ENCODE assay signal across 16 cellular contexts in the genomic region with DNA sequence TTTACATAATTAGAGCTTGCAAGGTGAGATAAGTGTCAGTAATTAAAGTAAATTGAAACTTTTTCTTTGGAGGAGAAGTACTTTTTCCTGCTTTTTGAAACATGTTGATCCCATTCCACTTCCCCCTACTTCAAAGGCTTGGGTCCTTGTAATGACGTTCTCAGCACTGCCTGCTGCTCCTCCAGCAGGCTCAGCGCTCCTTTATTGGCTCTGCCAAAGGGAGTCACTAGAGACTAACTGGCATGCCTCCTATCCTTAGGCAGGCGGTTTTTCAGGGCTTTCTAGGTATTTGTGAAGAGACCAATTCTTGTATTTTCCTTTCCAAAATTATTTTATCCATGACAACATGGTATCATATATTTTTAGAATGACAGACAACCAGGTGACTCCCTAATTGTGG. TPM values are rescaled to one million over a fixed set of nuclear protein-coding genes. Genes with fewer than 3 reads are reported as not detected.
DNase-seq lines count a peak whose midpoint lies in the region; ATAC-seq and TF ChIP-seq lines count a peak whose summit lies in the region.
"Had no signal": no experiment of that assay in that cellular context is flagged by ENCODE, and none has a peak within 500 bp of the region (broad histone marks: within the 10 kb centered on the region; RNA-seq: fewer than 3 reads in every experiment).

No MANE protein-coding gene starts in this region.

- H3F3A ChIP-seq in neural progenitor cell (ENCODE audit: low read depth), result no peaks in the 10 kb centered on the region

- H3K27me3 Mint-ChIP-seq in WTC11 (ENCODE audit: low read depth) (no peaks in the 10 kb centered on the region), neural progenitor cell (ENCODE audit: insufficient read depth, low read depth) (no peaks in the 10 kb centered on the region), Calu3 (ENCODE audit: unreplicated experiment) (no peaks in the 10 kb centered on the region)
- H3K27me3 Mint-ChIP-seq in CD8-positive, alpha-beta memory T cell, result no peaks in the 10 kb centered on the region

- DNase-seq in DMS 273 (lab: John Stamatoyannopoulos, UW; ENCODE audit: unreplicated experiment) (peak; percentile 7), DMS 273 treated with DMSO at 0.1 percent for 48 hours (lab: John Stamatoyannopoulos, UW) (no peak), WTC11 (ENCODE audit: low spot score) (no peak), islet precursor cell (peak; percentile 71), neural progenitor cell (ENCODE audit: low spot score) (peak; percentile 44), Calu3 (no peak), DMS79 (lab: John Stamatoyannopoulos, UW) (no peak)
- DNase-seq in CD8-positive, alpha-beta memory T cell, result no peak
- DNase-seq: DMS153, DND-41, GF-D8 had no signal

- H3K4me1 Mint-ChIP-seq in WTC11, result peaks cover 3% of the 10 kb centered on the region; the same call in 1 of the 2 replicates
- H3K4me1 Mint-ChIP-seq in neural progenitor cell, result no peaks in the 10 kb centered on the region
- no peaks in the 10 kb centered on the region for H3K4me1 Mint-ChIP-seq in Calu3 (ENCODE audit: low read depth, unreplicated experiment)
- H3K4me1 Mint-ChIP-seq in CD8-positive, alpha-beta memory T cell, result no peaks in the 10 kb centered on the region
- H3K4me1 Mint-ChIP-seq: CD14-positive monocyte had no signal

- no peak overlapping the region for H3K27ac ChIP-seq in neural progenitor cell
- H3K27ac ChIP-seq in CD8-positive, alpha-beta memory T cell (ENCODE audit: low read depth, low read length), result no peak overlapping the region
- H3K27ac ChIP-seq: 22Rv1, HL-60 had no signal

- no peak overlapping the region for H3K9ac ChIP-seq in neural progenitor cell

- CTCF ChIA-PET in WTC11 (lab: Charles Lee), result no interaction called here
- CTCF ChIA-PET in Calu3 (lab: Charles Lee), result no interaction called here
- CTCF ChIA-PET in CD8-positive, alpha-beta memory T cell (lab: Charles Lee), result no interaction called here

- H3K9me3 Mint-ChIP-seq in WTC11 (no peaks in the 10 kb centered on the region; the same call in 1 of the 2 replicates), neural progenitor cell (no peaks in the 10 kb centered on the region), Calu3 (ENCODE audit: low read depth, unreplicated experiment) (no peaks in the 10 kb centered on the region)
- H3K9me3 Mint-ChIP-seq in CD8-positive, alpha-beta memory T cell, result no peaks in the 10 kb centered on the region
- H3K9me3 Mint-ChIP-seq: CD14-positive monocyte had no signal

- no peaks in the 10 kb centered on the region for H3K27me3 ChIP-seq in neural progenitor cell
- H3K27me3 ChIP-seq in CD8-positive, alpha-beta memory T cell (ENCODE audit: insufficient read depth, low read length, poor library complexity, severe bottlenecking), result no peaks in the 10 kb centered on the region

- no peak overlapping the region for H3K27ac Mint-ChIP-seq in WTC11
- H3K27ac Mint-ChIP-seq in neural progenitor cell, result no peak overlapping the region
- H3K27ac Mint-ChIP-seq in Calu3 (ENCODE audit: unreplicated experiment), result no peak overlapping the region
- H3K27ac Mint-ChIP-seq in CD8-positive, alpha-beta memory T cell, result no peak overlapping the region
- H3K27ac Mint-ChIP-seq: CD14-positive monocyte had no signal

- no peak for TF ChIP-seq CTCF in WTC11 (IDR thresholded peaks at IDR 0.05)
- TF ChIP-seq CTCF in neural progenitor cell (IDR thresholded peaks at IDR 0.05), result no peak
- no peak for TF ChIP-seq CTCF in Calu3 (IDR thresholded peaks at IDR 0.05; ENCODE audit: unreplicated experiment)

- no peaks in the 10 kb centered on the region for H3K4me1 ChIP-seq in neural progenitor cell
- H3K4me1 ChIP-seq in CD8-positive, alpha-beta memory T cell (ENCODE audit: insufficient read depth, low read length), result no peaks in the 10 kb centered on the region

- H3K9me3 ChIP-seq in neural progenitor cell (ENCODE audit: low read depth), result no peaks in the 10 kb centered on the region
- H3K9me3 ChIP-seq in CD8-positive, alpha-beta memory T cell (ENCODE audit: low read length), result no peaks in the 10 kb centered on the region

- H4K20me1 ChIP-seq in neural progenitor cell (ENCODE audit: low read depth), result no peaks in the 10 kb centered on the region

- ATAC-seq in WTC11, result peak; percentile 81

- H3K36me3 Mint-ChIP-seq in WTC11 (no peaks in the 10 kb centered on the region), neural progenitor cell (no peaks in the 10 kb centered on the region), Calu3 (ENCODE audit: insufficient read depth, unreplicated experiment) (no peaks in the 10 kb centered on the region)
- no peaks in the 10 kb centered on the region for H3K36me3 Mint-ChIP-seq in CD8-positive, alpha-beta memory T cell
- H3K36me3 Mint-ChIP-seq: CD14-positive monocyte had no signal

- H3K4me3 ChIP-seq in neural progenitor cell, result no peak overlapping the region
- no peak overlapping the region for H3K4me3 ChIP-seq in CD8-positive, alpha-beta memory T cell (ENCODE audit: low read length)

- no peaks in the 10 kb centered on the region for H3K36me3 ChIP-seq in neural progenitor cell
- H3K36me3 ChIP-seq in CD8-positive, alpha-beta memory T cell (ENCODE audit: insufficient read depth, low read length), result no peaks in the 10 kb centered on the region

- no peaks in the 10 kb centered on the region for H3K79me2 ChIP-seq in neural progenitor cell (ENCODE audit: low read depth)

- H3K4me2 ChIP-seq in neural progenitor cell, result no peak overlapping the region

- POLR2A ChIA-PET in WTC11 (lab: Charles Lee), result no interaction called here
- POLR2A ChIA-PET in CD8-positive, alpha-beta memory T cell (lab: Charles Lee), result no interaction called here

- H2AFZ ChIP-seq in neural progenitor cell (replicated peaks), result no peak overlapping the region

- BruUV-seq in Calu3 (replicated peaks; lab: Mats Ljungman, UMichigan), result no TSS peak

- intact Hi-C loops in Calu3 (cut with micrococcal nuclease; ENCODE audit: unreplicated experiment), result no loop called here

- H3K4me3 Mint-ChIP-seq in WTC11 (no peak overlapping the region), neural progenitor cell (no peak overlapping the region), Calu3 (ENCODE audit: low read depth, unreplicated experiment) (no peak overlapping the region)
- no peak overlapping the region for H3K4me3 Mint-ChIP-seq in CD8-positive, alpha-beta memory T cell
- H3K4me3 Mint-ChIP-seq: CD14-positive monocyte had no signal

TF ChIP-seq in WTC11, 78 proteins besides CTCF, POLR2A, EP300 and RAD21:
- TF ChIP-seq ZNF232 (CRISPR knock-in tag; IDR thresholded peaks at IDR 0.05) (no peak), SMAD3 (CRISPR knock-in tag; IDR thresholded peaks at IDR 0.05; ENCODE audit: borderline replicate concordance) (no peak), ATF1 (CRISPR knock-in tag; IDR thresholded peaks at IDR 0.05) (no peak), NFATC4 (CRISPR knock-in tag; IDR thresholded peaks at IDR 0.05) (no peak), CBFB (CRISPR knock-in tag; IDR thresholded peaks at IDR 0.05; ENCODE audit: low read depth) (no peak), RORB (CRISPR knock-in tag; IDR thresholded peaks at IDR 0.05) (no peak), FOXJ3 (CRISPR knock-in tag; IDR thresholded peaks at IDR 0.05; ENCODE audit: borderline replicate concordance) (no peak)

RNA-seq across cellular contexts. Expression of gene ACADL, which starts 43.9 kb away (rescaled TPM):
- total RNA-seq in WTC11 (2021) (0.39 to 0.60 TPM (median 0.42 TPM) in 3 replicates), neural progenitor cell (ENCODE audit: low replicate concordance) (0.09 TPM in 1 of 2 replicates, not detected in the other), Calu3 (2022) (1.0 and 1.3 TPM in 2 replicates)
- not detected for total RNA-seq in CD8-positive, alpha-beta memory T cell
- polyA plus RNA-seq in CD8-positive, alpha-beta memory T cell, result not detected
- total RNA-seq: A673 had no signal
- polyA plus RNA-seq: BJ, CD14-positive monocyte had no signal

RNA-seq across cellular contexts. Expression of gene MYL1, which starts 45.8 kb away (rescaled TPM):
- total RNA-seq in WTC11 (2021) (not detected in 3 replicates), neural progenitor cell (ENCODE audit: low replicate concordance) (not detected in 2 replicates), Calu3 (2022) (not detected in 2 replicates)
- total RNA-seq in CD8-positive, alpha-beta memory T cell, result not detected
- polyA plus RNA-seq in CD8-positive, alpha-beta memory T cell, result not detected
- total RNA-seq: A673 had no signal
- polyA plus RNA-seq: BJ, CD14-positive monocyte had no signal

Comparison
In these comparisons a context has a peak if more than half of its experiments do, and no peak if none do; other contexts are left out.
1. DNase-seq: peak in DMS 273 (single experiment), islet precursor cell (single experiment) and neural progenitor cell (single experiment); none in DMS 273 treated with DMSO at 0.1 percent for 48 hours (single experiment), WTC11 (single experiment), Calu3 (single experiment), CD8-positive, alpha-beta memory T cell (0 of 5) and DMS79 (single experiment).